15 cellular contexts compared by ENCODE assay signal in the genomic region with DNA sequence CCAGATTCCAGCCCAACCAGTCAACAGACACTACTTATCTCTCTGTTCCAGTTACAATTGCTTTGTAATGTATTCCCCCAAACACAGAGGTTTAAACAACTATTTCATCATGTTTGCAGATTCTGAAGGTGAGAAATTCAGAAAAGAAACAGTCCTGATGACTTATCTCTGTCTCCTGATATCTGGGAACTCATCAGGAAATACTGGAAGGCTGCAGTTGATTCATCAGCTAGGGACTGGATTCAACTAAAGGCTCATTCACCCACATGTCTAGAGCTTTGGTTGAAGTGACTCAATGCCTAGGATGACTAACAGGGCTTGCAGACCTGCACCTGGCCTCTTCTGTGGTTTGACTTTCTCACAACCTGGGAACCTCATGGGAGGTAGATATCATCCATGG. TPM values are rescaled to one million over a fixed set of nuclear protein-coding genes. Genes with fewer than 3 reads are reported as not detected.
A peak's percentile ranks its signal among the peaks of the same experiment; 100 is the strongest.
DNase-seq lines count a peak whose midpoint lies in the region; ATAC-seq and TF ChIP-seq lines count a peak whose summit lies in the region.
"Had no signal": no experiment of that assay in that cellular context is flagged by ENCODE, and none has a peak within 500 bp of the region (broad histone marks: within the 10 kb centered on the region; RNA-seq: fewer than 3 reads in every experiment).

No MANE protein-coding gene starts in this region.

- intact Hi-C loops in Right ventricle myocardium inferior (cut with DNase I), result no loop called here

- no peak for DNase-seq in stimulated activated naive CD8-positive, alpha-beta T cell treated with anti-CD3 and anti-CD28 coated beads, Interleukin-15, Interleukin-2, amounts not matched to agents 100 U/mL and 50 U/mL, for 24 hours
- no peak for DNase-seq in stimulated activated naive CD8-positive, alpha-beta T cell treated with anti-CD3 and anti-CD28 coated beads, Interleukin-15, amount 100 ng/mL, for 72 hours
- DNase-seq in RPMI7951 (ENCODE audit: low read depth) (peak; percentile 6), fibroblast of the aortic adventitia (ENCODE audit: low read depth) (peak; percentile 78), Right ventricle myocardium inferior (ENCODE audit: missing footprints) (no peak), NCI-H2029 (lab: John Stamatoyannopoulos, UW) (no peak)
- no peak for DNase-seq in stimulated activated CD4-positive, alpha-beta T cell treated with anti-CD3 and anti-CD28 coated beads, Interleukin-4, amount 100 ng/mL, for 24 hours
- DNase-seq: activated CD8-positive, alpha-beta memory T cell treated with anti-CD3 and anti-CD28 coated beads, Interleukin-2, amount 50 U/mL, for 4 hours; KG1; NCI-H2081 treated with DMSO at 0.1 percent for 48 hours; small intestine had no signal

- ATAC-seq in stimulated activated naive CD8-positive, alpha-beta T cell treated with anti-CD3 and anti-CD28 coated beads, Interleukin-15, Interleukin-2, amounts not matched to agents 100 U/mL and 50 U/mL, for 24 hours, result peak; percentile 57
- no peak for ATAC-seq in stimulated activated naive CD8-positive, alpha-beta T cell treated with anti-CD3 and anti-CD28 coated beads, Interleukin-15, amount 100 ng/mL, for 72 hours
- ATAC-seq in Right ventricle myocardium inferior (no peak), HG03342 (IDR thresholded peaks at IDR 0.05; ENCODE audit: unreplicated experiment) (no peak)

- no peaks in the 10 kb centered on the region for H3K27me3 Mint-ChIP-seq in stimulated activated naive CD8-positive, alpha-beta T cell treated with anti-CD3 and anti-CD28 coated beads, Interleukin-15, amount 100 ng/mL, for 72 hours

- no peaks in the 10 kb centered on the region for H3K4me1 Mint-ChIP-seq in stimulated activated naive CD8-positive, alpha-beta T cell treated with anti-CD3 and anti-CD28 coated beads, Interleukin-15, amount 100 ng/mL, for 72 hours
- H3K4me1 Mint-ChIP-seq: brain, nephron had no signal

- peaks cover 9 to 12% of the 10 kb centered on the region in 2 donors for H3K9me3 Mint-ChIP-seq in stimulated activated naive CD8-positive, alpha-beta T cell treated with anti-CD3 and anti-CD28 coated beads, Interleukin-15, amount 100 ng/mL, for 72 hours

- no peak overlapping the region for H3K4me3 ChIP-seq in fibroblast of the aortic adventitia (ENCODE audit: low read depth, low read length)
- H3K4me3 ChIP-seq: HAP-1 had no signal

- H3K4me3 Mint-ChIP-seq in stimulated activated naive CD8-positive, alpha-beta T cell treated with anti-CD3 and anti-CD28 coated beads, Interleukin-15, amount 100 ng/mL, for 72 hours, result no peak overlapping the region
- H3K4me3 Mint-ChIP-seq: brain, nephron had no signal

- H3K27ac Mint-ChIP-seq in stimulated activated naive CD8-positive, alpha-beta T cell treated with anti-CD3 and anti-CD28 coated beads, Interleukin-15, amount 100 ng/mL, for 72 hours, result no peak overlapping the region
- H3K27ac Mint-ChIP-seq: brain, nephron had no signal

- TF ChIP-seq CTCF in fibroblast of the aortic adventitia (IDR thresholded peaks at IDR 0.05; ENCODE audit: insufficient read depth, low read length), result no peak

RNA-seq across cellular contexts. Expression of a gene that starts 56.6 kb away (rescaled TPM):
- under 0.01 and 0.20 TPM in 2 replicates for total RNA-seq in RPMI7951 (2014; rRNA removed; shearing (Covaris generic))
- total RNA-seq in fibroblast of the aortic adventitia (ENCODE audit: low replicate concordance), result 76.9 and 92.6 TPM in 2 replicates
- total RNA-seq in Right ventricle myocardium inferior, result 2.6 TPM

Comparison
In these comparisons a context has a peak if more than half of its experiments do, and no peak if none do; other contexts are left out.
1. DNase-seq: peak in RPMI7951 (single experiment) and fibroblast of the aortic adventitia (single experiment); none in stimulated activated naive CD8-positive, alpha-beta T cell treated with anti-CD3 and anti-CD28 coated beads, Interleukin-15, Interleukin-2, amounts not matched to agents 100 U/mL and 50 U/mL, for 24 hours (single experiment), stimulated activated naive CD8-positive, alpha-beta T cell treated with anti-CD3 and anti-CD28 coated beads, Interleukin-15, amount 100 ng/mL, for 72 hours (0 of 2), Right ventricle myocardium inferior (single experiment), NCI-H2029 (single experiment) and stimulated activated CD4-positive, alpha-beta T cell treated with anti-CD3 and anti-CD28 coated beads, Interleukin-4, amount 100 ng/mL, for 24 hours (single experiment).
2. RNA of a gene that starts 56.6 kb away (total RNA-seq): 76.9 to 92.6 TPM in fibroblast of the aortic adventitia; 2.6 TPM in Right ventricle myocardium inferior (single experiment) and under 0.01 to 0.20 TPM in RPMI7951; every median in the first group is over 10 times any median in the second.